Comparison of ENCODE assay signal across 9 cellular contexts in genomic region chr20:13302647-13303425, GRCh38.
DNase-seq lines count a peak whose midpoint lies in the region; ATAC-seq, FAIRE-seq and TF ChIP-seq lines count a peak whose summit lies in the region.
"Had no signal": no experiment of that assay in that cellular context is flagged by ENCODE, and none has a peak within 500 bp of the region (broad histone marks: within the 10 kb centered on the region; RNA-seq: fewer than 3 reads in every experiment).

No MANE protein-coding gene starts in this region.

- TF ChIP-seq EP300 in GM12878 (IDR thresholded peaks at IDR 0.05; ENCODE audit: borderline replicate concordance in 1 of 2, control insufficient read depth in 1 of 2, low read depth in 2 of 2, low read length in 2 of 2) (no peak), suprapubic skin (IDR thresholded peaks at IDR 0.05) (no peak)

- H2AFZ ChIP-seq in GM12878 (ENCODE audit: control insufficient read depth, low read depth, low read length) = no peak overlapping the region

- DNase-seq in D721Med (ENCODE audit: insufficient read length, low spot score) (no peak), GM20000 (ENCODE audit: low spot score) (peak; percentile 32), HS-27A (ENCODE audit: low read depth) (peak; percentile 5), SJCRH30 (peak; percentile 29 to 60), GM12878 (ENCODE audit: low read depth, low spot score) (no peak), left lung (no peak), superior temporal gyrus (ENCODE audit: extremely low spot score) (peak; percentile 32), suprapubic skin (ENCODE audit: low spot score in 2 of 2) (no peak)

- WGBS in GM12878 (ENCODE audit: insufficient coverage, insufficient replicate concordance, low lambda C conversion rate, missing lambda C conversion rate) = 21% methylated on average over 9 of the region's 9 CpGs
- WGBS in suprapubic skin = 74% methylated on average over 9 of the region's 9 CpGs

- BruUV-seq in GM12878 (replicated peaks; lab: Mats Ljungman, UMichigan) = no TSS peak

- FAIRE-seq in D721Med (lab: Jason Lieb, UNC) (no peak), GM12878 (lab: Jason Lieb, UNC) (peak; percentile 65)

- peak; percentile 99 for ATAC-seq in GM12878
- ATAC-seq in left lung = peak; percentile 92

- CTCF ChIA-PET in GM12878 (lab: Yijun Ruan, JAX) = interaction anchor here (1.0 to 4.1 kb wide), 33 partner anchors 9 to 469 kb away, joined by 3 to 36 read pairs (median 5); no protein-coding TSS in a partner anchor

- POLR2A ChIA-PET in GM12878 (lab: Charles Lee) = interaction anchor here (0.8 to 1.2 kb wide), 2 partner anchors 8 to 38 kb away, joined by 3 read pairs; no protein-coding TSS in a partner anchor

- H3K9ac ChIP-seq in GM12878 (ENCODE audit: control insufficient read depth, insufficient read depth, low read length) = no peak overlapping the region

- no peak overlapping the region for H3K4me3 ChIP-seq in SJCRH30
- no peak overlapping the region for H3K4me3 ChIP-seq in GM12878
- no peak overlapping the region for H3K4me3 ChIP-seq in left lung
- no peak overlapping the region for H3K4me3 ChIP-seq in suprapubic skin

- no peaks in the 10 kb centered on the region for H4K20me1 ChIP-seq in GM12878 (ENCODE audit: control insufficient read depth, insufficient read depth)

- no peaks in the 10 kb centered on the region for H3K36me3 ChIP-seq in SJCRH30
- H3K36me3 ChIP-seq in GM12878 (ENCODE audit: control insufficient read depth in 2 of 2, insufficient read depth in 2 of 2, low read length in 1 of 2) = no peaks in the 10 kb centered on the region
- no peaks in the 10 kb centered on the region for H3K36me3 ChIP-seq in left lung
- peaks cover 3% of the 10 kb centered on the region for H3K36me3 ChIP-seq in suprapubic skin
- H3K36me3 ChIP-seq: neutrophil had no signal

- no peaks in the 10 kb centered on the region for H3K9me3 ChIP-seq in SJCRH30 (replicated peaks)
- no peaks in the 10 kb centered on the region for H3K9me3 ChIP-seq in GM12878 (replicated peaks; ENCODE audit: control insufficient read depth, insufficient read depth, low read length)
- H3K9me3 ChIP-seq in left lung = no peaks in the 10 kb centered on the region
- no peaks in the 10 kb centered on the region for H3K9me3 ChIP-seq in suprapubic skin
- H3K9me3 ChIP-seq: neutrophil had no signal

- H3K27ac ChIP-seq in SJCRH30 (no peak overlapping the region), GM12878 (ENCODE audit: control insufficient read depth, insufficient read depth) (no peak overlapping the region), left lung (no peak overlapping the region), suprapubic skin (no peak overlapping the region)
- H3K27ac ChIP-seq: neutrophil had no signal

- H3K4me1 ChIP-seq in SJCRH30 (no peaks in the 10 kb centered on the region), GM12878 (ENCODE audit: control insufficient read depth, insufficient read depth, low read length) (no peaks in the 10 kb centered on the region), left lung (no peaks in the 10 kb centered on the region), suprapubic skin (no peaks in the 10 kb centered on the region)

- H3K79me2 ChIP-seq in GM12878 (ENCODE audit: control insufficient read depth, insufficient read depth, low read length) = no peaks in the 10 kb centered on the region

- TF ChIP-seq POLR2A in GM12878 (IDR thresholded peaks at IDR 0.05; ENCODE audit: low read depth, low read length) = no peak
- TF ChIP-seq POLR2A in suprapubic skin (IDR thresholded peaks at IDR 0.05) = no peak

- H3K27me3 ChIP-seq in SJCRH30 = no peaks in the 10 kb centered on the region; the same call in none of the 2 replicates
- no peaks in the 10 kb centered on the region for H3K27me3 ChIP-seq in GM12878 (replicated peaks in 1 of 2; ENCODE audit: control insufficient read depth in 2 of 2, insufficient read depth in 2 of 2, low read length in 1 of 2)
- no peaks in the 10 kb centered on the region for H3K27me3 ChIP-seq in left lung
- no peaks in the 10 kb centered on the region for H3K27me3 ChIP-seq in suprapubic skin
- H3K27me3 ChIP-seq: neutrophil had no signal

- no peak overlapping the region for H3K4me2 ChIP-seq in GM12878 (ENCODE audit: control insufficient read depth, insufficient read depth)

- in situ Hi-C loops in GM12878 (cut with MboI) = no loop called here

- SMC1A ChIA-PET in GM12878 (lab: Charles Lee; ENCODE audit: uncharacterized antibody, unreplicated experiment) = interaction anchor here (0.5 to 3.1 kb wide), 21 partner anchors 8 to 469 kb away, joined by 3 to 31 read pairs (median 4); no protein-coding TSS in a partner anchor

- RAD21 ChIA-PET in GM12878 (lab: Charles Lee; ENCODE audit: unreplicated experiment) = interaction anchor here (0.7 to 4.2 kb wide), 8 partner anchors 9 to 244 kb away, joined by 3 to 26 read pairs (median 4); no protein-coding TSS in a partner anchor

- TF ChIP-seq RAD21 in GM12878 (IDR thresholded peaks at IDR 0.05; ENCODE audit: insufficient read depth, low read depth, low read length) = peak; percentile 64

- peak; percentile 66 for TF ChIP-seq CTCF in D721Med (IDR thresholded peaks at IDR 0.05; ENCODE audit: insufficient read depth, missing control alignments)
- TF ChIP-seq CTCF in GM20000 (IDR thresholded peaks at IDR 0.05; ENCODE audit: extremely low read depth, missing control alignments) = peak; percentile 90
- peak; percentile 55 to 83 (median 70) for TF ChIP-seq CTCF in GM12878 (IDR thresholded peaks at IDR 0.05 in 2 of 3, conservative IDR thresholded peaks at IDR 0.05 in 1 of 3; ENCODE audit: control insufficient read depth in 2 of 3, extremely low read depth in 1 of 3, insufficient read depth in 1 of 3, low read depth in 3 of 3, low read length in 3 of 3)
- TF ChIP-seq CTCF in left lung (IDR thresholded peaks at IDR 0.05) = peak; percentile 62 to 63
- TF ChIP-seq CTCF in suprapubic skin (IDR thresholded peaks at IDR 0.05) = peak in 1 of 2 donors; percentile 48

- intact Hi-C loops in GM12878 (cut with micrococcal nuclease; ENCODE audit: unreplicated experiment) (loop anchor here (1.0 kb wide), 1 partner anchor 184 kb away; no protein-coding TSS in a partner anchor), left lung (cut with DNase I) (no loop called here)

TF ChIP-seq in GM12878, 131 proteins besides CTCF, POLR2A, EP300 and RAD21:
- TF ChIP-seq LARP7 (IDR thresholded peaks at IDR 0.05) (no peak), SMC3 (IDR thresholded peaks at IDR 0.05; ENCODE audit: borderline replicate concordance, low read length) (peak; percentile 60; the same call in 1 of the 2 replicates)

Comparison
In these comparisons a context has a peak if more than half of its experiments do, and no peak if none do; other contexts are left out.
1. DNase-seq: peak in GM20000 (single experiment), HS-27A (single experiment), SJCRH30 (2 of 2) and superior temporal gyrus (single experiment); none in D721Med (single experiment), GM12878 (single experiment), left lung (0 of 2) and suprapubic skin (0 of 2).